ENCODE assay signal across 8 cellular contexts in genomic region chr19:13103961-13104847, GRCh38. TPM values are rescaled to one million over a fixed set of nuclear protein-coding genes. Genes with fewer than 3 reads are reported as not detected.
DNase-seq lines count a peak whose midpoint lies in the region; ATAC-seq and TF ChIP-seq lines count a peak whose summit lies in the region.

No MANE protein-coding gene starts in this region.

- peaks cover 0 to 17% of the 10 kb centered on the region in 2 experiments; a peak in 1 of 4 replicates for H3K79me1 ChIP-seq in IMR-90 (ENCODE audit: low read depth in 1 of 2, low read length in 2 of 2)

- H3K27ac ChIP-seq in IMR-90 (ENCODE audit: insufficient read depth, low read length), result no peak overlapping the region
- peak overlapping the region; percentile 92 to 98 (median 95) for H3K27ac ChIP-seq in upper lobe of left lung
- H3K27ac ChIP-seq in PC-9, result no peak overlapping the region

- H2BK5ac ChIP-seq in IMR-90 (ENCODE audit: low read depth, low read length, poor library complexity, severe bottlenecking), result no peak overlapping the region

- no peak overlapping the region for H2BK20ac ChIP-seq in IMR-90 (ENCODE audit: low read depth, low read length)

- no peaks in the 10 kb centered on the region for H3K9me3 Mint-ChIP-seq in activated CD8-positive, alpha-beta T cell treated with anti-CD3 and anti-CD28 coated beads for 36 hours
- H3K9me3 Mint-ChIP-seq in effector memory CD8-positive, alpha-beta T cell, result no peaks in the 10 kb centered on the region
- peaks cover 3% of the 10 kb centered on the region in 2 donors for H3K9me3 Mint-ChIP-seq in natural killer cell

- no peak overlapping the region for H3K4me3 ChIP-seq in IMR-90 (ENCODE audit: insufficient read depth, low read depth, low read length)
- peak overlapping the region in 3 of 4 donors; percentile 35 to 50 (median 40) for H3K4me3 ChIP-seq in upper lobe of left lung
- H3K4me3 ChIP-seq in PC-9, result no peak overlapping the region

- BruUV-seq in IMR-90 (replicated peaks; lab: Mats Ljungman, UMichigan) (no TSS peak), PC-9 (replicated peaks; lab: Mats Ljungman, UMichigan) (no TSS peak)

- no peak overlapping the region for H3K23ac ChIP-seq in IMR-90 (ENCODE audit: low read depth, low read length)

- DNase-seq in IMR-90 (no peak), natural killer cell (peak; percentile 69), upper lobe of left lung (peak; percentile 65 to 94), globus pallidus (ENCODE audit: low spot score) (no peak), PC-9 (no peak)
- DNase-seq in activated CD8-positive, alpha-beta T cell treated with anti-CD3 and anti-CD28 coated beads for 36 hours, result peak; percentile 74
- peak; percentile 46 to 52 (median 52) for DNase-seq in effector memory CD8-positive, alpha-beta T cell

- peaks cover 28% of the 10 kb centered on the region for H3K4me1 Mint-ChIP-seq in activated CD8-positive, alpha-beta T cell treated with anti-CD3 and anti-CD28 coated beads for 36 hours (ENCODE audit: low read depth)
- peaks cover 24 to 26% of the 10 kb centered on the region in 2 donors for H3K4me1 Mint-ChIP-seq in effector memory CD8-positive, alpha-beta T cell (ENCODE audit: low read depth in 2 of 2)
- peaks cover 10 to 44% of the 10 kb centered on the region in 2 donors for H3K4me1 Mint-ChIP-seq in natural killer cell

- no peak overlapping the region for H2BK15ac ChIP-seq in IMR-90 (ENCODE audit: low read depth, low read length)

- H3K27me3 Mint-ChIP-seq in activated CD8-positive, alpha-beta T cell treated with anti-CD3 and anti-CD28 coated beads for 36 hours, result no peaks in the 10 kb centered on the region
- H3K27me3 Mint-ChIP-seq in effector memory CD8-positive, alpha-beta T cell, result no peaks in the 10 kb centered on the region
- no peaks in the 10 kb centered on the region for H3K27me3 Mint-ChIP-seq in natural killer cell (ENCODE audit: low read depth in 2 of 2)

- ATAC-seq in GM18498 (IDR thresholded peaks at IDR 0.05; ENCODE audit: unreplicated experiment) (peak; percentile 33), IMR-90 (ENCODE audit: low read depth) (peak; percentile 31), natural killer cell (peak; percentile 58 to 62 (median 60)), upper lobe of left lung (ENCODE audit: low FRiP score in 2 of 2) (peak; percentile 30 to 59)
- ATAC-seq in activated CD8-positive, alpha-beta T cell treated with anti-CD3 and anti-CD28 coated beads for 36 hours, result peak; percentile 63
- peak; percentile 25 for ATAC-seq in effector memory CD8-positive, alpha-beta T cell (replicated peaks)

- no peak for TF ChIP-seq POLR2A in IMR-90 (IDR thresholded peaks at IDR 0.05; ENCODE audit: low read depth, low read length)
- no peak for TF ChIP-seq POLR2A in upper lobe of left lung (IDR thresholded peaks at IDR 0.05)

- no peak overlapping the region for H2AK9ac ChIP-seq in IMR-90 (replicated peaks; ENCODE audit: low read depth, low read length, poor library complexity)

- WGBS in IMR-90 (ENCODE audit: extremely low coverage in 2 of 2, insufficient read length in 1 of 2), 2 experiments, result 96% methylated on average over 9 of the region's 41 CpGs; no CpG with 5 or more reads in 1 of the 2 experiments
- WGBS in upper lobe of left lung, 2 donors, result 30 to 53% methylated on average over 22 to 39 of the region's 41 CpGs

- no peaks in the 10 kb centered on the region for H3K9me2 ChIP-seq in PC-9 (ENCODE audit: insufficient read depth)

- H2AK5ac ChIP-seq in IMR-90 (ENCODE audit: low read depth, low read length), result no peak overlapping the region

- H3F3A ChIP-seq in PC-9 (ENCODE audit: insufficient read depth, low read depth), result peaks cover 13% of the 10 kb centered on the region; the same call in 1 of the 2 replicates

- no peak overlapping the region for H3K4ac ChIP-seq in IMR-90 (ENCODE audit: low read depth, low read length)

- no peak overlapping the region for H4K91ac ChIP-seq in IMR-90 (ENCODE audit: insufficient read depth, low read depth, low read length)

- no peak overlapping the region for H3K18ac ChIP-seq in IMR-90 (ENCODE audit: low read depth, low read length)

- no peak overlapping the region for H2BK120ac ChIP-seq in IMR-90 (ENCODE audit: low read depth, low read length)

- no peak overlapping the region for H3K9ac ChIP-seq in IMR-90 (ENCODE audit: low read depth, low read length)

- H3K4me2 ChIP-seq in IMR-90 (ENCODE audit: low read depth, low read length) (no peak overlapping the region), PC-9 (no peak overlapping the region)

- TF ChIP-seq EP300 in upper lobe of left lung (IDR thresholded peaks at IDR 0.05), result peak in 2 of 4 donors; percentile 80 to 91

- peak; percentile 43 for TF ChIP-seq CTCF in IMR-90 (conservative IDR thresholded peaks at IDR 0.05; ENCODE audit: low read depth, low read length)
- peak; percentile 98 for TF ChIP-seq CTCF in activated CD8-positive, alpha-beta T cell treated with anti-CD3 and anti-CD28 coated beads for 36 hours (IDR thresholded peaks at IDR 0.05)
- TF ChIP-seq CTCF in natural killer cell (IDR thresholded peaks at IDR 0.05), result peak; percentile 97
- peak; percentile 69 to 94 (median 88) for TF ChIP-seq CTCF in upper lobe of left lung (IDR thresholded peaks at IDR 0.05)
- TF ChIP-seq CTCF in PC-9 (conservative IDR thresholded peaks at IDR 0.05), result no peak; the same call in 1 of the 2 replicates

- CTCF ChIA-PET in IMR-90 (lab: Yijun Ruan, JAX) (interaction anchor here (0.9 kb wide), 1 partner anchor 10 kb away, joined by 3 read pairs; no protein-coding TSS in a partner anchor), PC-9 (lab: Charles Lee) (no interaction called here)
- CTCF ChIA-PET in activated CD8-positive, alpha-beta T cell treated with anti-CD3 and anti-CD28 coated beads for 36 hours (lab: Charles Lee), result interaction anchor here (0.9 to 3.6 kb wide), 17 partner anchors 9 to 159 kb away, joined by 3 to 39 read pairs (median 3); partner anchors contain the start of genes IER2, NACC1, STX10 and TRMT1

- H3K27me3 ChIP-seq in IMR-90 (ENCODE audit: control insufficient read depth, insufficient read depth, low read length), result no peaks in the 10 kb centered on the region
- no peaks in the 10 kb centered on the region for H3K27me3 ChIP-seq in upper lobe of left lung
- H3K27me3 ChIP-seq in PC-9 (ENCODE audit: insufficient read depth, low read depth), result no peaks in the 10 kb centered on the region

- no peaks in the 10 kb centered on the region for H3K79me2 ChIP-seq in PC-9 (ENCODE audit: low read depth)

- 0 out of 2 replicates have a peak, but pooled peaks have one; percentile 28 for TF ChIP-seq RAD21 in IMR-90 (IDR thresholded peaks at IDR 0.05; ENCODE audit: low read length)

- no peak overlapping the region for H4K5ac ChIP-seq in IMR-90 (ENCODE audit: low read depth, low read length)

- H3K9me3 ChIP-seq in IMR-90 (ENCODE audit: control insufficient read depth, insufficient read depth, low read length) (no peaks in the 10 kb centered on the region), upper lobe of left lung (no peaks in the 10 kb centered on the region), PC-9 (ENCODE audit: insufficient read depth, low read depth) (no peaks in the 10 kb centered on the region)

- POLR2A ChIA-PET in IMR-90 (lab: Charles Lee; ENCODE audit: unreplicated experiment) (no interaction called here), PC-9 (lab: Charles Lee; ENCODE audit: unreplicated experiment) (no interaction called here)
- POLR2A ChIA-PET in activated CD8-positive, alpha-beta T cell treated with anti-CD3 and anti-CD28 coated beads for 36 hours (lab: Charles Lee), result interaction anchor here (0.9 to 4.6 kb wide), 5 partner anchors 11 to 139 kb away, joined by 3 to 46 read pairs (median 8); partner anchors contain the start of genes NACC1 and TRMT1

- H3K9me1 ChIP-seq in IMR-90 (ENCODE audit: insufficient read depth, low read length), result 0 out of 2 replicates have a peak, but pooled peaks cover 4% of the 10 kb centered on the region

- in situ Hi-C loops in IMR-90 (cut with MboI; ENCODE audit: low sequenced_read_pairs), result no loop called here

- no peaks in the 10 kb centered on the region; the same call in 1 of the 2 replicates for H4K20me1 ChIP-seq in IMR-90 (ENCODE audit: insufficient read depth, low read length)
- H4K20me1 ChIP-seq in PC-9 (ENCODE audit: insufficient read depth), result peaks cover 8% of the 10 kb centered on the region; the same call in 1 of the 2 replicates

- no peak overlapping the region for H4K8ac ChIP-seq in IMR-90 (ENCODE audit: low read depth in 2 of 2, low read length in 2 of 2)

- dilution Hi-C loops in IMR-90 (cut with HindIII; ENCODE audit: low sequenced_read_pairs, unreplicated experiment), result no loop called here

- H3K27ac Mint-ChIP-seq in activated CD8-positive, alpha-beta T cell treated with anti-CD3 and anti-CD28 coated beads for 36 hours, result peak overlapping the region; percentile 86
- peak overlapping the region; percentile 46 to 84 for H3K27ac Mint-ChIP-seq in effector memory CD8-positive, alpha-beta T cell
- peak overlapping the region; percentile 70 to 88 for H3K27ac Mint-ChIP-seq in natural killer cell

- no peak overlapping the region for H3K14ac ChIP-seq in IMR-90 (replicated peaks; ENCODE audit: low read depth, low read length)

- H2AFZ ChIP-seq in IMR-90 (replicated peaks; ENCODE audit: low read length, poor library complexity) (peak overlapping the region; percentile 70), PC-9 (no peak overlapping the region)

- H3K4me1 ChIP-seq in IMR-90 (ENCODE audit: control insufficient read depth, insufficient read depth, low read length) (peaks cover 10% of the 10 kb centered on the region), upper lobe of left lung (peaks cover 40 to 70% (median 56%) of the 10 kb centered on the region in 4 donors), PC-9 (replicated peaks; ENCODE audit: insufficient read depth) (no peaks in the 10 kb centered on the region)

- H3K4me3 Mint-ChIP-seq in activated CD8-positive, alpha-beta T cell treated with anti-CD3 and anti-CD28 coated beads for 36 hours, result peak overlapping the region; percentile 80
- H3K4me3 Mint-ChIP-seq in effector memory CD8-positive, alpha-beta T cell, result peak overlapping the region; percentile 83 to 85
- peak overlapping the region; percentile 93 for H3K4me3 Mint-ChIP-seq in natural killer cell

- intact Hi-C loops in IMR-90 (cut with micrococcal nuclease) (no loop called here), natural killer cell (cut with micrococcal nuclease) (loop anchor here (2.0 to 5.0 kb wide), 3 partner anchors 13 to 317 kb away; partner anchors contain the start of genes IER2, STX10 and TRMT1), PC-9 (cut with micrococcal nuclease; ENCODE audit: unreplicated experiment) (no loop called here)
- intact Hi-C loops in activated CD8-positive, alpha-beta T cell treated with anti-CD3 and anti-CD28 coated beads for 36 hours (cut with micrococcal nuclease), result no loop called here

- peaks cover 18% of the 10 kb centered on the region for H3K36me3 ChIP-seq in IMR-90 (ENCODE audit: control insufficient read depth, insufficient read depth, low read length)
- peaks cover 0 to 11% (median 4%) of the 10 kb centered on the region in 4 donors for H3K36me3 ChIP-seq in upper lobe of left lung
- peaks cover 7% of the 10 kb centered on the region; the same call in 1 of the 2 replicates for H3K36me3 ChIP-seq in PC-9 (ENCODE audit: low read depth)

- H3K56ac ChIP-seq in IMR-90 (ENCODE audit: extremely low read depth, insufficient read depth, low read length), result no peak overlapping the region

- H3K36me3 Mint-ChIP-seq in activated CD8-positive, alpha-beta T cell treated with anti-CD3 and anti-CD28 coated beads for 36 hours (ENCODE audit: low read depth), result peaks cover 15% of the 10 kb centered on the region
- peaks cover 39% of the 10 kb centered on the region for H3K36me3 Mint-ChIP-seq in effector memory CD8-positive, alpha-beta T cell (ENCODE audit: insufficient read depth)
- no peaks in the 10 kb centered on the region for H3K36me3 Mint-ChIP-seq in natural killer cell

RNA-seq across cellular contexts. Expression of gene LYL1, which starts 1.5 kb away (rescaled TPM):
- total RNA-seq in IMR-90 (2012; rRNA removed) (0.28 and 0.36 TPM in 2 replicates), natural killer cell (1 to 10 TPM; 2.0 to 7.7 (median 6.7) TPM), upper lobe of left lung (10 to 100 TPM; 22.6 to 55.5 (median 31.4) TPM), PC-9 (2021) (0.24 TPM in 1 of 2 replicates, not detected in the other)
- 0.39 and 0.63 TPM in 2 replicates for polyA plus RNA-seq in IMR-90 (2012; rRNA removed)
- 0.17 and 0.64 TPM in 2 replicates for polyA plus RNA-seq in IMR-90 (2012; cell fraction: cytosol; rRNA removed)
- polyA plus RNA-seq in IMR-90 (2012; cell fraction: nucleus; rRNA removed; ENCODE audit: low replicate concordance), result 0.56 and 1.4 TPM in 2 replicates
- 1 to 10 TPM; 3.9 to 4.8 TPM for total RNA-seq in activated CD8-positive, alpha-beta T cell treated with anti-CD3 and anti-CD28 coated beads for 36 hours

RNA-seq across cellular contexts. Expression of gene TRMT1, which starts 12.3 kb away (rescaled TPM):
- total RNA-seq in IMR-90 (2012; rRNA removed), result 23.3 and 28.3 TPM in 2 replicates
- polyA plus RNA-seq in IMR-90 (2012; rRNA removed), result 56.0 and 62.1 TPM in 2 replicates
- 30.8 and 37.2 TPM in 2 replicates for polyA plus RNA-seq in IMR-90 (2012; cell fraction: cytosol; rRNA removed)
- 280 and 687 TPM in 2 replicates for polyA plus RNA-seq in IMR-90 (2012; cell fraction: nucleus; rRNA removed; ENCODE audit: low replicate concordance)
- 10 to 100 TPM; 85.0 to 95.7 TPM for total RNA-seq in activated CD8-positive, alpha-beta T cell treated with anti-CD3 and anti-CD28 coated beads for 36 hours
- 10 to 100 TPM; 33.8 to 48.5 (median 42.2) TPM for total RNA-seq in natural killer cell
- 10 to 100 TPM; 27.2 to 92.2 (median 33.1) TPM for total RNA-seq in upper lobe of left lung
- total RNA-seq in PC-9 (2021), result 44.1 and 51.1 TPM in 2 replicates

RNA-seq across cellular contexts. Expression of gene NACC1, which starts 13.9 kb away (rescaled TPM):
- 42.5 and 56.7 TPM in 2 replicates for total RNA-seq in IMR-90 (2012; rRNA removed)
- 181 and 243 TPM in 2 replicates for polyA plus RNA-seq in IMR-90 (2012; rRNA removed)
- polyA plus RNA-seq in IMR-90 (2012; cell fraction: cytosol; rRNA removed), result 122 and 198 TPM in 2 replicates
- polyA plus RNA-seq in IMR-90 (2012; cell fraction: nucleus; rRNA removed; ENCODE audit: low replicate concordance), result 98.8 and 265 TPM in 2 replicates
- 10 to 100 TPM; 73.8 to 87.5 TPM for total RNA-seq in activated CD8-positive, alpha-beta T cell treated with anti-CD3 and anti-CD28 coated beads for 36 hours
- 10 to 100 TPM; 41.2 to 48.7 (median 43.4) TPM for total RNA-seq in natural killer cell
- 10 to 100 TPM; 22.0 to 96.1 (median 55.7) TPM for total RNA-seq in upper lobe of left lung
- 101 and 133 TPM in 2 replicates for total RNA-seq in PC-9 (2021)

RNA-seq across cellular contexts. Expression of gene STX10, which starts 46.0 kb away (rescaled TPM):
- total RNA-seq in IMR-90 (2012; rRNA removed), result 64.9 and 76.7 TPM in 2 replicates
- polyA plus RNA-seq in IMR-90 (2012; rRNA removed), result 77.9 and 82.0 TPM in 2 replicates
- 83.2 and 104 TPM in 2 replicates for polyA plus RNA-seq in IMR-90 (2012; cell fraction: cytosol; rRNA removed)
- polyA plus RNA-seq in IMR-90 (2012; cell fraction: nucleus; rRNA removed; ENCODE audit: low replicate concordance), result 242 and 318 TPM in 2 replicates
- 10 to 100 TPM; 66.8 to 72.4 TPM for total RNA-seq in activated CD8-positive, alpha-beta T cell treated with anti-CD3 and anti-CD28 coated beads for 36 hours
- total RNA-seq in natural killer cell, result 10 to 100 TPM; 39.2 to 46.9 (median 42.0) TPM
- 100 to 1,000 TPM in 4 of 6 donors, 10 to 100 TPM in 2; 80.0 to 348 (median 107) TPM for total RNA-seq in upper lobe of left lung
- total RNA-seq in PC-9 (2021), result 86.2 and 89.6 TPM in 2 replicates

RNA-seq across cellular contexts. Expression of gene IER2, which starts 46.0 kb away (rescaled TPM):
- total RNA-seq in IMR-90 (2012; rRNA removed), result 7.7 and 17.5 TPM in 2 replicates
- polyA plus RNA-seq in IMR-90 (2012; rRNA removed), result 99.4 and 102 TPM in 2 replicates
- polyA plus RNA-seq in IMR-90 (2012; cell fraction: cytosol; rRNA removed), result 235 and 278 TPM in 2 replicates
- polyA plus RNA-seq in IMR-90 (2012; cell fraction: nucleus; rRNA removed; ENCODE audit: low replicate concordance), result 283 and 529 TPM in 2 replicates
- total RNA-seq in activated CD8-positive, alpha-beta T cell treated with anti-CD3 and anti-CD28 coated beads for 36 hours, result 100 to 1,000 TPM; 120 to 122 TPM
- 1,000 to 10,000 TPM in 1 of 3 donors, 100 to 1,000 TPM in 2; 668 to 1,112 (median 949) TPM for total RNA-seq in natural killer cell
- 100 to 1,000 TPM in 4 of 6 donors, 10 to 100 TPM in 2; 94.3 to 246 (median 129) TPM for total RNA-seq in upper lobe of left lung
- total RNA-seq in PC-9 (2021), result 72.7 and 95.5 TPM in 2 replicates

Comparison
In these comparisons a context has a peak if more than half of its experiments do, and no peak if none do; other contexts are left out.
1. DNase-seq: peak in activated CD8-positive, alpha-beta T cell treated with anti-CD3 and anti-CD28 coated beads for 36 hours (single experiment), effector memory CD8-positive, alpha-beta T cell (3 of 3), natural killer cell (single experiment) and upper lobe of left lung (2 of 2); none in IMR-90 (single experiment), globus pallidus (single experiment) and PC-9 (0 of 2).
2. H3K27ac ChIP-seq: peak in upper lobe of left lung (4 of 4); none in IMR-90 (single experiment) and PC-9 (single experiment).
3. H3K4me3 ChIP-seq: peak in upper lobe of left lung (3 of 4); none in IMR-90 (single experiment) and PC-9 (single experiment).
4. Peak in every context shown above with its lines, with median percentiles within 50 percentile points of each other: ATAC-seq, H3K27ac Mint-ChIP-seq and H3K4me3 Mint-ChIP-seq.